23 cellular contexts compared by ENCODE assay signal in the genomic region with DNA sequence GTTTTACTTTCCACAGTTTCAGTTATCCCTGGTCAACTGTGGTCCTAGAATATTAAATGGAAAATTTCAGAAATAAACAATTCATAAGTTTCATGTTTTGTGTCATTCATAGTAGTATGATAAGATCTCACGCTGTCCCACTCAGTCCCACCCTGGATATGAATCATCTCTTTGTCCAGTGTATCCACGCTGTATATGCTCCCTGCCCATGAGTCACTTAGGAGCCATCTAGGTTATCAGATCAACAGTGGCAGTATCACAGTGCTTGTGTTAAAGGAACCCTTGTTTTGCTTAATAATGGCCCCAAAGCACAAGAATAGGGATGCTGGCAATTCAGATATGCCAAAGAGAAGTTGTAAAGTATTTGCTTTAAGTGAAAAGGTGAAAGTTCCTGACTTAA. TPM values are rescaled to one million over a fixed set of nuclear protein-coding genes. Genes with fewer than 3 reads are reported as not detected.
DNase-seq lines count a peak whose midpoint lies in the region; ATAC-seq and FAIRE-seq lines count a peak whose summit lies in the region.
"Had no signal": no experiment of that assay in that cellular context is flagged by ENCODE, and none has a peak within 500 bp of the region (broad histone marks: within the 10 kb centered on the region; RNA-seq: fewer than 3 reads in every experiment).

No MANE protein-coding gene starts in this region.

- peak overlapping the region; percentile 19 to 37 for H3K27ac ChIP-seq in mucosa of rectum (ENCODE audit: low read depth in 2 of 2, low read length in 2 of 2)
- H3K27ac ChIP-seq: C4-2B, cardiac muscle cell had no signal

- ATAC-seq in left ventricle myocardium superior (no peak), HG03196 (IDR thresholded peaks at IDR 0.05; ENCODE audit: unreplicated experiment) (no peak)
- ATAC-seq: naive thymus-derived CD8-positive, alpha-beta T cell; Panc1 had no signal

- H3K4me1 ChIP-seq in mucosa of rectum (ENCODE audit: control insufficient read depth in 2 of 2, insufficient read depth in 2 of 2, low read length in 2 of 2), result peaks cover 0 to 22% of the 10 kb centered on the region in 2 donors
- H3K4me1 ChIP-seq: upper lobe of left lung had no signal

- no peaks in the 10 kb centered on the region for H3K36me3 ChIP-seq in mucosa of rectum (ENCODE audit: control insufficient read depth in 2 of 2, insufficient read depth in 2 of 2, low read length in 2 of 2)
- H3K36me3 ChIP-seq: cardiac muscle cell, MG63, upper lobe of left lung had no signal

- intact Hi-C loops in cardiac septum (cut with DNase I), result no loop called here
- intact Hi-C loops in left ventricle myocardium superior (cut with micrococcal nuclease), result no loop called here

- H3K9me3 ChIP-seq in mucosa of rectum (ENCODE audit: control insufficient read depth in 2 of 2, low read length in 2 of 2), result no peaks in the 10 kb centered on the region
- H3K9me3 ChIP-seq: MG63, upper lobe of left lung had no signal

- peak; percentile 61 for FAIRE-seq in colon (lab: Jason Lieb, UNC)
- FAIRE-seq: GM12891, TTC549 had no signal

- H3K27me3 ChIP-seq in mucosa of rectum (ENCODE audit: control insufficient read depth in 2 of 2, insufficient read depth in 2 of 2, low read length in 2 of 2), result peaks cover 0 to 4% of the 10 kb centered on the region in 2 donors
- H3K27me3 ChIP-seq: cardiac muscle cell, MG63, upper lobe of left lung had no signal

- H3K9ac ChIP-seq in mucosa of rectum (ENCODE audit: low read depth in 1 of 2, low read length in 2 of 2), result no peak overlapping the region

- no peak overlapping the region for H3K4me3 ChIP-seq in mucosa of rectum (ENCODE audit: low read length in 2 of 2)
- H3K4me3 ChIP-seq: cardiac muscle cell, lung, MG63, upper lobe of left lung had no signal

- peak; percentile 13 for DNase-seq in COLO829 (ENCODE audit: low spot score)
- peak; percentile 9 for DNase-seq in OCI-M1 (lab: John Stamatoyannopoulos, UW)
- DNase-seq in cardiac septum (ENCODE audit: low spot score), result no peak
- DNase-seq in NCI-H2107 (lab: John Stamatoyannopoulos, UW), result no peak
- no peak for DNase-seq in left ventricle myocardium superior
- DNase-seq: activated CD4-positive, alpha-beta T cell treated with anti-CD3 and anti-CD28 coated beads, Interleukin-2, amount 10 ng/mL, durations not matched to agents 24 days and 14 days; activated effector memory CD4-positive, alpha-beta T cell treated with anti-CD3 and anti-CD28 coated beads, Interleukin-2, amount 50 U/mL, for 16 hours; DMS 273 treated with DMSO at 0.1 percent for 48 hours; H7; MG63; naive thymus-derived CD8-positive, alpha-beta T cell; NCI-H146; stimulated activated CD4-positive, alpha-beta T cell treated with anti-CD3 and anti-CD28 coated beads, Interleukin-2, amount 100 ng/mL, for 48 hours; upper lobe of left lung had no signal

RNA-seq across cellular contexts. Expression of a gene that starts 16.2 kb away (rescaled TPM):
- total RNA-seq in cardiac septum, result 3.5 TPM
- total RNA-seq in left ventricle myocardium superior, result 2.6 TPM
- total RNA-seq: activated CD4-positive, alpha-beta T cell treated with anti-CD3 and anti-CD28 coated beads, Interleukin-2, amount 10 ng/mL, durations not matched to agents 24 days and 14 days; naive thymus-derived CD8-positive, alpha-beta T cell had no signal

Comparison
In these comparisons a context has a peak if more than half of its experiments do, and no peak if none do; other contexts are left out.
1. DNase-seq: peak in COLO829 (single experiment) and OCI-M1 (single experiment); none in cardiac septum (single experiment), NCI-H2107 (single experiment) and left ventricle myocardium superior (single experiment).